In genomic region chr7:97025983-97026704, GRCh38 we compare ENCODE assay signal across 11 cellular contexts. TPM values are rescaled to one million over a fixed set of nuclear protein-coding genes. Genes with fewer than 3 reads are reported as not detected.
DNase-seq lines count a peak whose midpoint lies in the region; ATAC-seq, FAIRE-seq and TF ChIP-seq lines count a peak whose summit lies in the region.
"Had no signal": no experiment of that assay in that cellular context is flagged by ENCODE, and none has a peak within 500 bp of the region (broad histone marks: within the 10 kb centered on the region; RNA-seq: fewer than 3 reads in every experiment).

No MANE protein-coding gene starts in this region.

- POLR2A ChIA-PET in H1 (lab: Charles Lee; ENCODE audit: partially characterized antibody), result interaction anchor here (1.2 to 1.5 kb wide), 2 partner anchors 34 to 36 kb away, joined by 3 to 5 read pairs; no protein-coding TSS in a partner anchor
- POLR2A ChIA-PET in naive thymus-derived CD8-positive, alpha-beta T cell (lab: Charles Lee), result no interaction called here

- no peak for FAIRE-seq in H1 (lab: Jason Lieb, UNC)

- H3K4me1 ChIP-seq in H1 (replicated peaks in 1 of 4; ENCODE audit: control insufficient read depth in 3 of 4, insufficient read depth in 4 of 4, low read length in 3 of 4) (peaks cover 31 to 41% (median 34%) of the 10 kb centered on the region in 4 experiments), SJCRH30 (no peaks in the 10 kb centered on the region)

- 4% methylated on average over 29 of the region's 29 CpGs; no CpG with 5 or more reads in 1 of the 2 experiments for WGBS in H1 (ENCODE audit: extremely low coverage in 1 of 2, insufficient coverage in 1 of 2, insufficient read length in 1 of 2, insufficient replicate concordance in 2 of 2, low coverage in 1 of 2, low lambda C conversion rate in 2 of 2, missing lambda C conversion rate in 1 of 2), 2 experiments

- DNase-seq in CD1c-positive myeloid dendritic cell (ENCODE audit: extremely low spot score) (peak; percentile 25), NCI-H1930 (lab: John Stamatoyannopoulos, UW) (peak; percentile 46 to 69), H1 (ENCODE audit: low read depth in 1 of 2, low spot score in 2 of 2) (peak in 1 of 2 experiments; percentile 58), SJCRH30 (no peak), AG20443 (ENCODE audit: low spot score) (no peak), ureter (ENCODE audit: low spot score) (no peak)
- DNase-seq in naive thymus-derived CD8-positive, alpha-beta T cell, result peak in 2 of 10 donors; percentile 27 to 29

- H3K27ac Mint-ChIP-seq in naive thymus-derived CD8-positive, alpha-beta T cell, result peak overlapping the region in 3 of 10 donors; percentile 37 to 68 (median 56)

- H3K56ac ChIP-seq in H1 (replicated peaks; ENCODE audit: insufficient read length, low read depth, low read length), result no peak overlapping the region

- no peak overlapping the region for H2BK120ac ChIP-seq in H1 (replicated peaks; ENCODE audit: low read depth, low read length)

- no peak for TF ChIP-seq CTCF in H1 (IDR thresholded peaks at IDR 0.05; ENCODE audit: control extremely low read depth in 1 of 3, insufficient read depth in 1 of 3, low read depth in 1 of 3, low read length in 3 of 3)

- no peak for TF ChIP-seq RAD21 in H1 (IDR thresholded peaks at IDR 0.05 in 1 of 2, conservative IDR thresholded peaks at IDR 0.05 in 1 of 2; ENCODE audit: low read depth in 2 of 2, low read length in 2 of 2)

- no peak overlapping the region for H3K4ac ChIP-seq in H1 (replicated peaks; ENCODE audit: insufficient read length, low read depth, low read length)

- peaks cover 53 to 88% (median 70%) of the 10 kb centered on the region in 5 donors for H3K27me3 Mint-ChIP-seq in naive thymus-derived CD8-positive, alpha-beta T cell

- no peaks in the 10 kb centered on the region for H3K79me1 ChIP-seq in H1 (ENCODE audit: low read depth, low read length)

- H4K91ac ChIP-seq in H1 (replicated peaks; ENCODE audit: insufficient read length, low read length), result no peak overlapping the region

- H3K9me3 ChIP-seq in H1 (ENCODE audit: insufficient read depth in 2 of 2, low read depth in 1 of 2, low read length in 1 of 2) (no peaks in the 10 kb centered on the region), SJCRH30 (replicated peaks) (no peaks in the 10 kb centered on the region)

- H3K9me3 Mint-ChIP-seq in naive thymus-derived CD8-positive, alpha-beta T cell, result peaks cover 0 to 4% (median 0%) of the 10 kb centered on the region in 9 donors

- H3K14ac ChIP-seq in H1 (ENCODE audit: insufficient read length), result no peak overlapping the region

- H3K27me3 ChIP-seq in H1 (replicated peaks in 1 of 4; ENCODE audit: control insufficient read depth in 3 of 4, extremely low read depth in 1 of 4, insufficient read depth in 3 of 4, low read length in 3 of 4), result peaks cover 57 to 70% (median 66%) of the 10 kb centered on the region in 4 experiments
- 0 out of 2 replicates have a peak, but pooled peaks cover 3% of the 10 kb centered on the region for H3K27me3 ChIP-seq in SJCRH30

- peaks cover 40 to 67% (median 53%) of the 10 kb centered on the region in 4 donors for H3K4me1 Mint-ChIP-seq in naive thymus-derived CD8-positive, alpha-beta T cell

- no peak overlapping the region for H4K5ac ChIP-seq in H1 (ENCODE audit: insufficient read length, low read depth, low read length)

- ATAC-seq in naive thymus-derived CD8-positive, alpha-beta T cell, result peak; percentile 54 to 59
- no peak for ATAC-seq in GM19397 (IDR thresholded peaks at IDR 0.05; ENCODE audit: unreplicated experiment)

- H3K4me3 Mint-ChIP-seq in naive thymus-derived CD8-positive, alpha-beta T cell, result peak overlapping the region; percentile 79 to 96 (median 88)

- no peak for TF ChIP-seq EP300 in H1 (IDR thresholded peaks at IDR 0.05; ENCODE audit: borderline replicate concordance in 1 of 2, low read depth in 2 of 2, low read length in 2 of 2)

- no peak overlapping the region for H2BK5ac ChIP-seq in H1 (ENCODE audit: low read depth, low read length)

- no peak overlapping the region; the same call in 1 of the 2 replicates for H4K8ac ChIP-seq in H1 (ENCODE audit: extremely low read depth, insufficient read depth, low read length)

- no peak overlapping the region for H3K27ac ChIP-seq in H1 (ENCODE audit: low read depth, low read length)
- no peak overlapping the region for H3K27ac ChIP-seq in SJCRH30

- H2AK5ac ChIP-seq in H1 (ENCODE audit: low read depth, low read length), result no peak overlapping the region

- peaks cover 0 to 9% (median 3%) of the 10 kb centered on the region in 3 donors for H3K36me3 Mint-ChIP-seq in naive thymus-derived CD8-positive, alpha-beta T cell

- H3K23me2 ChIP-seq in H1 (ENCODE audit: low read depth, low read length), result peaks cover 11% of the 10 kb centered on the region; the same call in 1 of the 2 replicates

- H3K4me2 ChIP-seq in H1 (ENCODE audit: insufficient read depth in 1 of 2, low read depth in 2 of 2, low read length in 2 of 2), result peak overlapping the region; percentile 4 to 79

- no peak overlapping the region; the same call in 1 of the 2 replicates for H3K18ac ChIP-seq in H1 (ENCODE audit: extremely low read depth, low read length)

- H3K36me3 ChIP-seq in H1 (ENCODE audit: control insufficient read depth in 2 of 4, insufficient read depth in 4 of 4, low read length in 3 of 4) (no peaks in the 10 kb centered on the region; a peak in 1 of 8 replicates), SJCRH30 (no peaks in the 10 kb centered on the region)

- TF ChIP-seq POLR2A in H1 (IDR thresholded peaks at IDR 0.05; ENCODE audit: control extremely low read depth in 1 of 2, low read depth in 2 of 2, low read length in 2 of 2), result no peak

- 0 out of 2 replicates have a peak overlapping the region, but pooled peaks have one; percentile 17 for H2BK20ac ChIP-seq in H1 (ENCODE audit: low read length)

- CTCF ChIA-PET in H1 (lab: Charles Lee; ENCODE audit: partially characterized antibody), result interaction anchor here (0.5 to 6.2 kb wide), 16 partner anchors 11 to 941 kb away, joined by 3 to 85 read pairs (median 4); partner anchors contain the start of gene DLX6

- peaks cover 3 to 21% of the 10 kb centered on the region in 2 experiments for H4K20me1 ChIP-seq in H1 (replicated peaks in 1 of 2; ENCODE audit: control insufficient read depth in 1 of 2, insufficient read depth in 2 of 2, low read length in 2 of 2)

- H2BK15ac ChIP-seq in H1 (ENCODE audit: low read length), result 0 out of 2 replicates have a peak overlapping the region, but pooled peaks have one; percentile 9

- H3K79me2 ChIP-seq in H1 (ENCODE audit: control insufficient read depth in 1 of 2, insufficient read depth in 2 of 2, low read length in 2 of 2), result no peaks in the 10 kb centered on the region

- H3K9ac ChIP-seq in H1 (replicated peaks in 1 of 4; ENCODE audit: extremely low read depth in 1 of 4, low read depth in 3 of 4, low read length in 3 of 4), result no peak overlapping the region

- no peak overlapping the region for H3K23ac ChIP-seq in H1 (ENCODE audit: insufficient read length)

- H3K4me3 ChIP-seq in H1 (ENCODE audit: extremely low read depth in 1 of 4, insufficient read depth in 2 of 4, low read depth in 3 of 4, low read length in 4 of 4) (peak overlapping the region; percentile 5 to 41 (median 13); a peak in 7 of 8 replicates), SJCRH30 (no peak overlapping the region)

- H2BK12ac ChIP-seq in H1 (ENCODE audit: low read depth, low read length), result 0 out of 2 replicates have a peak overlapping the region, but pooled peaks have one; percentile 2

- H2AFZ ChIP-seq in H1 (ENCODE audit: low read length), result no peak overlapping the region

TF ChIP-seq in H1, 55 proteins besides CTCF, POLR2A, EP300 and RAD21 (continues in another document):
- TF ChIP-seq, protein P1, sequence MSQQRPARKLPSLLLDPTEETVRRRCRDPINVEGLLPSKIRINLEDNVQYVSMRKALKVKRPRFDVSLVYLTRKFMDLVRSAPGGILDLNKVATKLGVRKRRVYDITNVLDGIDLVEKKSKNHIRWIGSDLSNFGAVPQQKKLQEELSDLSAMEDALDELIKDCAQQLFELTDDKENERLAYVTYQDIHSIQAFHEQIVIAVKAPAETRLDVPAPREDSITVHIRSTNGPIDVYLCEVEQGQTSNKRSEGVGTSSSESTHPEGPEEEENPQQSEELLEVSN (IDR thresholded peaks at IDR 0.05), result no peak
- peak; percentile 99 for TF ChIP-seq EZH2 (IDR thresholded peaks at IDR 0.05; ENCODE audit: low read depth, low read length, severe bottlenecking)
- TF ChIP-seq SUZ12 (IDR thresholded peaks at IDR 0.05; ENCODE audit: low read length), result peak; percentile 99
- peak; percentile 19 for TF ChIP-seq KDM4A (IDR thresholded peaks at IDR 0.05; ENCODE audit: low read depth, low read length, severe bottlenecking)
- TF ChIP-seq RBBP5 (IDR thresholded peaks at IDR 0.05; ENCODE audit: borderline replicate concordance, low read depth, low read length), result 0 out of 2 replicates have a peak, but pooled peaks have one; percentile 38

RNA-seq across cellular contexts. Expression of gene DLX5, which starts 1.5 kb away (rescaled TPM):
- not detected in 2 replicates for total RNA-seq in H1 (2021; fragmentation: NEBNext Ultra II Directional; extraction: Animal tissue kit (Norgen Biotek cat#: 25700))
- 0.06 TPM in 1 of 2 replicates, not detected in the other for polyA plus RNA-seq in H1 (2011; rRNA removed)
- polyA plus RNA-seq in H1 (2011; cell fraction: cytosol; rRNA removed), result not detected
- polyA plus RNA-seq in H1 (2011; cell fraction: nucleus; rRNA removed), result 0.17 TPM
- polyA plus RNA-seq in H1 (2012, experiment 1 of 2), result not detected in 4 replicates
- not detected for polyA plus RNA-seq in H1 (2012, experiment 2 of 2)
- not detected for polyA plus RNA-seq in H1 (2013, experiment 1 of 2)
- polyA plus RNA-seq in H1 (2013, experiment 2 of 2), result 0.06 TPM
- 0.22 TPM in 1 of 2 replicates, not detected in the other for polyA minus RNA-seq in H1 (2011; rRNA and poly(A)+ RNA removed)
- not detected for polyA minus RNA-seq in H1 (2011; cell fraction: cytosol; rRNA and poly(A)+ RNA removed)
- polyA minus RNA-seq in H1 (2011; cell fraction: nucleus; rRNA and poly(A)+ RNA removed), result 0.60 TPM
- not detected for total RNA-seq in naive thymus-derived CD8-positive, alpha-beta T cell
- polyA plus RNA-seq in naive thymus-derived CD8-positive, alpha-beta T cell, result not detected
- not detected in 2 replicates for total RNA-seq in SJCRH30 (2014; rRNA removed; shearing (Covaris generic))
- total RNA-seq in ureter, result not detected
- total RNA-seq: dermis microvascular lymphatic vessel endothelial cell, HT-29, myocyte had no signal

RNA-seq across cellular contexts. Expression of gene DLX6, which starts 20.8 kb away (rescaled TPM):
- total RNA-seq in H1 (2021; fragmentation: NEBNext Ultra II Directional; extraction: Animal tissue kit (Norgen Biotek cat#: 25700)), result not detected in 2 replicates
- not detected in 2 replicates for polyA plus RNA-seq in H1 (2011; rRNA removed)
- not detected for polyA plus RNA-seq in H1 (2011; cell fraction: cytosol; rRNA removed)
- polyA plus RNA-seq in H1 (2011; cell fraction: nucleus; rRNA removed), result not detected
- not detected in 4 replicates for polyA plus RNA-seq in H1 (2012, experiment 1 of 2)
- not detected for polyA plus RNA-seq in H1 (2012, experiment 2 of 2)
- polyA plus RNA-seq in H1 (2013, experiment 1 of 2), result 0.06 TPM
- not detected for polyA plus RNA-seq in H1 (2013, experiment 2 of 2)
- not detected in 2 replicates for polyA minus RNA-seq in H1 (2011; rRNA and poly(A)+ RNA removed)
- polyA minus RNA-seq in H1 (2011; cell fraction: cytosol; rRNA and poly(A)+ RNA removed), result not detected
- polyA minus RNA-seq in H1 (2011; cell fraction: nucleus; rRNA and poly(A)+ RNA removed), result not detected
- total RNA-seq in naive thymus-derived CD8-positive, alpha-beta T cell, result not detected
- polyA plus RNA-seq in naive thymus-derived CD8-positive, alpha-beta T cell, result not detected
- total RNA-seq in SJCRH30 (2014; rRNA removed; shearing (Covaris generic)), result 3.1 and 3.4 TPM in 2 replicates
- not detected for total RNA-seq in ureter
- total RNA-seq: dermis microvascular lymphatic vessel endothelial cell, HT-29 had no signal

Comparison
In these comparisons a context has a peak if more than half of its experiments do, and no peak if none do; other contexts are left out.
1. DNase-seq: peak in CD1c-positive myeloid dendritic cell (single experiment) and NCI-H1930 (2 of 2); none in SJCRH30 (0 of 2), AG20443 (single experiment) and ureter (single experiment).